8 cellular contexts compared by ENCODE assay signal in genomic region chr12:27185234-27186045, GRCh38. TPM values are rescaled to one million over a fixed set of nuclear protein-coding genes. Genes with fewer than 3 reads are reported as not detected.
DNase-seq lines count a peak whose midpoint lies in the region; ATAC-seq and TF ChIP-seq lines count a peak whose summit lies in the region.

No MANE protein-coding gene starts in this region.

- no peak overlapping the region for H3K4me3 ChIP-seq in stomach smooth muscle (ENCODE audit: low read length in 2 of 2)

- H3K9ac ChIP-seq in stomach smooth muscle (ENCODE audit: low read length in 2 of 2), result no peak overlapping the region

- H3K27ac Mint-ChIP-seq in nephron progenitor cell, result no peak overlapping the region

- H3K9me3 ChIP-seq in KOPT-K1 (ENCODE audit: insufficient read depth, low read length, poor library complexity, severe bottlenecking) (no peaks in the 10 kb centered on the region), stomach smooth muscle (ENCODE audit: control insufficient read depth in 2 of 2, low read length in 2 of 2) (no peaks in the 10 kb centered on the region)

- no peak for TF ChIP-seq CTCF in nephron progenitor cell (IDR thresholded peaks at IDR 0.05)

- DNase-seq in ELR (ENCODE audit: low read depth) (peak; percentile 37), dermis blood vessel endothelial cell (peak; percentile 69), 8988T (no peak), nephron progenitor cell (no peak)
- no peak for DNase-seq in activated CD4-positive, CD25-positive, alpha-beta regulatory T cell (lab: John Stamatoyannopoulos, UW)

- H3K27me3 ChIP-seq in stomach smooth muscle (ENCODE audit: control insufficient read depth in 1 of 2, insufficient read depth in 2 of 2, low read length in 2 of 2), result no peaks in the 10 kb centered on the region

- H3K36me3 Mint-ChIP-seq in nephron progenitor cell (ENCODE audit: low read depth), result no peaks in the 10 kb centered on the region

- H3K27me3 Mint-ChIP-seq in nephron progenitor cell (ENCODE audit: low read depth, poor library complexity), result peaks cover 8% of the 10 kb centered on the region

- no peaks in the 10 kb centered on the region for H3K4me1 Mint-ChIP-seq in nephron progenitor cell

- no peaks in the 10 kb centered on the region for H3K36me3 ChIP-seq in KOPT-K1 (ENCODE audit: insufficient read depth, low read length)
- H3K36me3 ChIP-seq in stomach smooth muscle (ENCODE audit: control insufficient read depth in 2 of 2, insufficient read depth in 2 of 2, low read length in 2 of 2), result no peaks in the 10 kb centered on the region

- H3K4me1 ChIP-seq in stomach smooth muscle (ENCODE audit: control insufficient read depth, insufficient read depth, low read length), result peaks cover 24% of the 10 kb centered on the region

- peak overlapping the region; percentile 5 for H3K27ac ChIP-seq in KOPT-K1 (ENCODE audit: low read depth, low read length, poor library complexity, severe bottlenecking)
- peak overlapping the region; percentile 58 for H3K27ac ChIP-seq in stomach smooth muscle (ENCODE audit: low read length)

- no peak overlapping the region for H3K4me3 Mint-ChIP-seq in nephron progenitor cell

- peak; percentile 63 for ATAC-seq in GM21526 (IDR thresholded peaks at IDR 0.05; ENCODE audit: low FRiP score, unreplicated experiment)

- H3K9me3 Mint-ChIP-seq in nephron progenitor cell, result no peaks in the 10 kb centered on the region

RNA-seq across cellular contexts. Expression of gene STK38L, which starts 58.6 kb away (rescaled TPM):
- 75.9 and 91.6 TPM in 2 replicates for total RNA-seq in dermis blood vessel endothelial cell

Comparison
In these comparisons a context has a peak if more than half of its experiments do, and no peak if none do; other contexts are left out.
1. DNase-seq: peak in ELR (single experiment) and dermis blood vessel endothelial cell (single experiment); none in 8988T (single experiment), activated CD4-positive, CD25-positive, alpha-beta regulatory T cell (0 of 4) and nephron progenitor cell (single experiment).